8 cellular contexts compared by ENCODE assay signal in the genomic region with DNA sequence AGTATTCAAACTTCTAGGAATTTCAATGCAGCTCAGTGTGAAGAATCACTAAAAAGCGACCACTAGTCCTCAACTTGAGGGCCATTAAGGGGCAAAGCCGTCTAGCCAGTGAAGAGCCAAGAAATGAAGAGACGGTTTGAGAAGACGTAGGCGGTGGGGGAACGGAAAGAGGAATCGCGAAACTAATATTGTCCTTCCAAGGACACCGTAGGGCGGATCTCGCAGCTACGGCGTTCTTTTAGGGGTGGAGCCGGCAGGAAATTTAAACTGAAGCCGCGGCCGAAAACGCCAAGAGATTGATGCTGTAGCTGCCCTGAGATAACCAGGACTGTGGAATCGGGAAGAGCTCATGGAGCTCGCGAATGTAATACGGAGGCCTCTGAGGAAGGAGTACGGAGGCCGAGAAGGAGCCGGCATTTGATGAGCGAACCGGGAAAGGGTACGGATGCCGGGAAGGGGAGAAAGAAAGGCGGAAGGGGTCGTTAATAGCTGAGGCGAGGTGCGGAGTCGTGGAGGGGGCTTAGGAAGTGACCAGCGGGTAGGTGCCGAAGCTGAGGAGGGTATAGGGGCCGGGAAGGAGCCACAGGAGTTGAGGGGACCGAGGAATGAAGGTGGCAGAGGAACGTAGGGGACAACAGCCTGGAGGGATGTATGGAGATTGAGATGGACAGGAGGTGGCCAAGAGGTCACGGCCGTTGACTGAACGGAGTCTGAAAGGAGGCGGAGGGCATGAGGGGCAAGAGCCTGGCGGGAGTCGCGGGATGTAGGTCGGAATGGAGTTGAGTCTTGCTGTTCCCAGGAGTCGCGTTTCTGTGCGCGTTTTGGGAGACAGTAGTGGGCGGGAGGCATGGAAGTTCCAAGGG. TPM values are rescaled to one million over a fixed set of nuclear protein-coding genes. Genes with fewer than 3 reads are reported as not detected.
A peak's percentile ranks its signal among the peaks of the same experiment; 100 is the strongest.
DNase-seq lines count a peak whose midpoint lies in the region; ATAC-seq and TF ChIP-seq lines count a peak whose summit lies in the region.

A gene with protein sequence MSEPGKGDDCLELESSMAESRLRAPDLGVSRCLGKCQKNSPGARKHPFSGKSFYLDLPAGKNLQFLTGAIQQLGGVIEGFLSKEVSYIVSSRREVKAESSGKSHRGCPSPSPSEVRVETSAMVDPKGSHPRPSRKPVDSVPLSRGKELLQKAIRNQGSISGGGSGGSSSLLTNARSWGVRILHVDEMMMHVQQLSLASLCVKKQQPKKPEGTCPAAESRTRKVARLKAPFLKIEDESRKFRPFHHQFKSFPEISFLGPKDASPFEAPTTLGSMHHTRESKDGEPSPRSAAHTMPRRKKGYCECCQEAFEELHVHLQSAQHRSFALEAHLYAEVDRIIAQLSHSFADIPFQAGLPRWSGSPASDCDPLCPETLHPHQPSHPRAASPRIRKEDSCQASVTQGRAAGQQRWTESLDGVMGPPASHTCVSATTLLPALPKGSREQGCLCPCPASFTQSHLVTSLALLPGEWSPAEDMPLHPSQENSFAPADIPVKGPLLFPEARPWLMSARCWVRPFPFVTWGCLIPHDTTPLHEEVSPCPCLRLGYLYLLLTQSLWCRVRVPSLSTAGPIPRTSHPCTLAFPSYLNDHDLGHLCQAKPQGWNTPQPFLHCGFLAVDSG (plus strand): TSS at position 265 of the 863 bp plus-strand sequence. CDS start 156 bp downstream, at position 421.

- no peaks in the 10 kb centered on the region for H3K9me3 ChIP-seq in BE2C
- no peaks in the 10 kb centered on the region for H3K9me3 ChIP-seq in heart right ventricle
- H3K9me3 ChIP-seq in tibial nerve: no peaks in the 10 kb centered on the region

- DNase-seq in BE2C: peak; percentile 85
- DNase-seq in NCI-H1436 treated with DMSO at 0.1 percent for 48 hours (lab: John Stamatoyannopoulos, UW): peak; percentile 56
- peak; percentile 80 for DNase-seq in T follicular helper cell (ENCODE audit: low read depth)
- DNase-seq in heart right ventricle: peak; percentile 53 to 92
- peak; percentile 83 for DNase-seq in pons (ENCODE audit: low spot score)
- DNase-seq in tibial nerve (ENCODE audit: low spot score in 2 of 2): peak; percentile 28 to 85

- H3K27me3 ChIP-seq in BE2C: no peaks in the 10 kb centered on the region
- peaks cover 0 to 12% (median 0%) of the 10 kb centered on the region in 7 donors for H3K27me3 ChIP-seq in heart right ventricle
- no peaks in the 10 kb centered on the region for H3K27me3 ChIP-seq in tibial nerve

- H3K4me3 ChIP-seq in BE2C (ENCODE audit: low read depth, low read length) (peak within 1 kb of the TSS; percentile 98), heart right ventricle (peak within 1 kb of the TSS; percentile 58 to 93 (median 79)), tibial nerve (peak within 1 kb of the TSS; percentile 64 to 92 (median 72))

- peak; percentile 50 to 91 for TF ChIP-seq EP300 in tibial nerve (IDR thresholded peaks at IDR 0.05)

- peaks cover 8% of the 10 kb centered on the region for H3K4me1 ChIP-seq in BE2C
- H3K4me1 ChIP-seq in heart right ventricle: peaks cover 0 to 20% (median 15%) of the 10 kb centered on the region in 9 donors
- peaks cover 0 to 21% (median 5%) of the 10 kb centered on the region in 4 donors for H3K4me1 ChIP-seq in tibial nerve

- no peak for TF ChIP-seq CTCF in BE2C (IDR thresholded peaks at IDR 0.05; ENCODE audit: low read depth, low read length)
- TF ChIP-seq CTCF in heart right ventricle (IDR thresholded peaks at IDR 0.05): no peak
- peak in 2 of 5 experiments; percentile 46 to 61 for TF ChIP-seq CTCF in tibial nerve (IDR thresholded peaks at IDR 0.05)

- peak in 1 of 2 donors; percentile 28 for TF ChIP-seq POLR2A in tibial nerve (IDR thresholded peaks at IDR 0.05)

- H3K27ac ChIP-seq in adipose tissue (ENCODE audit: low read depth, low read length): peak within 1 kb of the TSS; percentile 23
- peak within 1 kb of the TSS; percentile 1 to 85 (median 74) for H3K27ac ChIP-seq in heart right ventricle
- H3K27ac ChIP-seq in tibial nerve: peak within 1 kb of the TSS in 3 of 4 donors; percentile 39 to 87 (median 50)

- whole genome bisulfite sequencing in adipose tissue, 3 donors: 0% methylated on average over 52 of the region's 52 CpGs
- 0% methylated on average over 52 of the region's 52 CpGs for WGBS in heart right ventricle, 2 donors
- 0 to 1% methylated on average over 52 of the region's 52 CpGs for WGBS in tibial nerve, 2 donors

- H3K36me3 ChIP-seq in BE2C (peaks cover under 1% of the 10 kb centered on the region; the same call in 1 of the 2 replicates), heart right ventricle (peaks cover 0 to 2% (median 0%) of the 10 kb centered on the region in 9 donors), tibial nerve (peaks cover 0 to 1% (median 0%) of the 10 kb centered on the region in 3 donors)

- ATAC-seq in GM21447 (IDR thresholded peaks at IDR 0.05; ENCODE audit: unreplicated experiment) (peak; percentile 75), heart right ventricle (peak; percentile 77 to 95 (median 89))

- intact Hi-C loops in heart right ventricle (cut with DNase I): loop anchor here in 1 of 10 donors (1.0 kb wide), 1 partner anchor 19 kb away; a partner anchor contains a TSS

RNA-seq across cellular contexts. Expression of the gene that starts here (rescaled TPM):
- 8.3 TPM for polyA plus RNA-seq in BE2C (2012; ENCODE audit: insufficient read depth, insufficient read length, low read depth)
- polyA plus RNA-seq in adipose tissue: 1 to 10 TPM; 1.9 to 4.9 (median 2.4) TPM
- total RNA-seq in heart right ventricle: 1 to 10 TPM; 2.9 to 5.5 (median 4.0) TPM
- polyA plus RNA-seq in heart right ventricle: 1 to 10 TPM; 2.2 to 8.0 TPM
- 10 to 100 TPM in 1 of 4 donors, 1 to 10 TPM in 3; 6.0 to 19.0 (median 6.2) TPM for total RNA-seq in tibial nerve

Comparison
In these comparisons a context has a peak if more than half of its experiments do, and no peak if none do; other contexts are left out.
1. Peak in every context shown above with its lines: DNase-seq, ATAC-seq, H3K4me3 ChIP-seq and H3K27ac ChIP-seq.
2. H3K27ac ChIP-seq: peak in every context shown above with its lines; median percentile 74 in heart right ventricle; 50 in tibial nerve; 23 in adipose tissue.